In genomic region chr3:195994343-195994742, GRCh38 we compare ENCODE assay signal across 8 cellular contexts.
DNase-seq lines count a peak whose midpoint lies in the region; TF ChIP-seq lines count a peak whose summit lies in the region.
"Not testable (repeated sequence)": the region's sequence is repeated elsewhere in the genome, so short reads cannot be mapped to it uniquely, and the experiment has no call there.

No MANE protein-coding gene starts in this region.

- H3K4me3 ChIP-seq in BE2C (ENCODE audit: low read depth, low read length); colonic mucosa; iPS DF 6.9 (ENCODE audit: low read length): not testable (repeated sequence)

- not testable (repeated sequence) for H3K9ac ChIP-seq in colonic mucosa (ENCODE audit: low read depth in 2 of 2, low read length in 2 of 2)

- not testable (repeated sequence) for H3K27ac ChIP-seq in colonic mucosa; iPS DF 6.9 (ENCODE audit: low read length)

- peak; percentile 70 for DNase-seq in BE2C
- peak; percentile 30 for DNase-seq in HFFc6
- peak in 4 of 5 experiments; percentile 20 to 62 (median 50) for DNase-seq in T-helper 2 cell
- DNase-seq in activated T-cell treated with anti-CD3 and anti-CD28 coated beads, Interleukin-2, amount 50 U/mL, for 48 hours, result peak; percentile 74 to 78
- DNase-seq in colonic mucosa, result peak; percentile 77
- DNase-seq in iPS DF 6.9 (ENCODE audit: low read depth, low spot score), result peak; percentile 18
- peak; percentile 35 to 95 (median 62) for DNase-seq in posterior cingulate gyrus
- DNase-seq in stimulated activated CD8-positive, alpha-beta memory T cell treated with anti-CD3 and anti-CD28 coated beads, Interleukin-2, amount 100 ng/mL, for 48 hours (ENCODE audit: low read depth in 2 of 2), result peak; percentile 29 to 49

- not testable (repeated sequence) for H3K36me3 Mint-ChIP-seq in HFFc6 (ENCODE audit: low read depth)

- H3K9me3 Mint-ChIP-seq in HFFc6, result not testable (repeated sequence)

- peaks cover 12% of the 10 kb centered on the region for H3K27me3 Mint-ChIP-seq in HFFc6 (ENCODE audit: insufficient read depth)

- H3K27ac Mint-ChIP-seq in HFFc6, result not testable (repeated sequence)

- H3K27me3 ChIP-seq in BE2C; colonic mucosa; iPS DF 6.9 (ENCODE audit: control insufficient read depth, insufficient read depth, low read length): not testable (repeated sequence)

- not testable (repeated sequence) for H3K4me3 Mint-ChIP-seq in HFFc6

- peak; percentile 48 for TF ChIP-seq CTCF in BE2C (IDR thresholded peaks at IDR 0.05; ENCODE audit: low read depth, low read length)
- not testable (repeated sequence) for TF ChIP-seq CTCF in HFFc6 (IDR thresholded peaks at IDR 0.05); colonic mucosa (IDR thresholded peaks at IDR 0.05)

- H3K4me1 ChIP-seq in BE2C; colonic mucosa; iPS DF 6.9 (ENCODE audit: control insufficient read depth, insufficient read depth, low read length): not testable (repeated sequence)

- H3K36me3 ChIP-seq in BE2C; colonic mucosa; iPS DF 6.9 (ENCODE audit: control insufficient read depth, insufficient read depth, low read length): not testable (repeated sequence)

- H3K4me1 Mint-ChIP-seq in HFFc6 (ENCODE audit: low read depth), result not testable (repeated sequence)

- WGBS in iPS DF 6.9 (ENCODE audit: insufficient coverage, insufficient read length), result no CpG with 5 or more reads among the region's 14 CpGs

- intact Hi-C loops in colonic mucosa (cut with DNase I); posterior cingulate gyrus (cut with DNase I): not testable (repeated sequence)

- H3K9me3 ChIP-seq in BE2C; colonic mucosa; iPS DF 6.9 (ENCODE audit: control insufficient read depth, insufficient read depth, low read length): not testable (repeated sequence)

Comparison
In these comparisons a context has a peak if more than half of its experiments do, and no peak if none do; other contexts are left out.
1. DNase-seq: peak in every context shown above with its lines; median percentile 77 in colonic mucosa; 76 in activated T-cell treated with anti-CD3 and anti-CD28 coated beads, Interleukin-2, amount 50 U/mL, for 48 hours; 70 in BE2C; 62 in posterior cingulate gyrus; 50 in T-helper 2 cell; 39 in stimulated activated CD8-positive, alpha-beta memory T cell treated with anti-CD3 and anti-CD28 coated beads, Interleukin-2, amount 100 ng/mL, for 48 hours; 30 in HFFc6; 18 in iPS DF 6.9.